1 cellular context compared by ENCODE assay signal in genomic region chr12:118102070-118102469, GRCh38.
TF ChIP-seq lines count a peak whose summit lies in the region.

No MANE protein-coding gene starts in this region.

TF ChIP-seq in H1, 55 proteins besides CTCF, POLR2A, EP300 and RAD21:
- no peak for TF ChIP-seq POLR2AphosphoS5 (IDR thresholded peaks at IDR 0.05; ENCODE audit: low read depth, low read length)
- no peak for TF ChIP-seq NANOG (IDR thresholded peaks at IDR 0.05; ENCODE audit: insufficient read depth, low read depth, low read length, poor library complexity, severe bottlenecking)
- no peak for TF ChIP-seq TAF7 (optimal IDR thresholded peaks at IDR 0.05; ENCODE audit: borderline replicate concordance, low read depth, low read length)
- no peak for TF ChIP-seq GABPA (IDR thresholded peaks at IDR 0.05; ENCODE audit: borderline replicate concordance, insufficient read depth, low read length)
